10 cellular contexts compared by ENCODE assay signal in genomic region chr11:111733009-111733408, GRCh38. TPM values are rescaled to one million over a fixed set of nuclear protein-coding genes. Genes with fewer than 3 reads are reported as not detected.
A peak's percentile ranks its signal among the peaks of the same experiment; 100 is the strongest.
DNase-seq lines count a peak whose midpoint lies in the region; ATAC-seq and TF ChIP-seq lines count a peak whose summit lies in the region.
"Had no signal": no experiment of that assay in that cellular context is flagged by ENCODE, and none has a peak within 500 bp of the region (broad histone marks: within the 10 kb centered on the region; RNA-seq: fewer than 3 reads in every experiment).

No MANE protein-coding gene starts in this region.

- H3K36me3 ChIP-seq in ACC112 (ENCODE audit: insufficient read depth, low read length) = no peaks in the 10 kb centered on the region
- H3K36me3 ChIP-seq: BE2C had no signal

- peaks cover 6% of the 10 kb centered on the region for H3K36me3 Mint-ChIP-seq in osteocyte (ENCODE audit: unreplicated experiment)

- H3K4me1 ChIP-seq in ACC112 (ENCODE audit: control insufficient read depth, insufficient read depth, low read length, unreplicated experiment) = peaks cover 62% of the 10 kb centered on the region

- H2AFZ ChIP-seq in ACC112 (ENCODE audit: low read length, unreplicated experiment) = no peak overlapping the region

- DNase-seq in fibroblast of the conjunctiva (ENCODE audit: low read depth) (peak; percentile 69), osteocyte (ENCODE audit: extremely low spot score, unreplicated experiment) (no peak), Ammon's horn (ENCODE audit: low spot score) (no peak), NCI-H1694 (lab: John Stamatoyannopoulos, UW) (no peak)
- DNase-seq: BE2C had no signal

- H3K27ac Mint-ChIP-seq in osteocyte (ENCODE audit: unreplicated experiment) = peak overlapping the region; percentile 100
- H3K27ac Mint-ChIP-seq: activated T-helper 17 cell treated with anti-CD3 and anti-CD28 coated beads, Interleukin-2, amount 50 U/mL, for 72 hours had no signal

- no peak for ATAC-seq in GM21423 (IDR thresholded peaks at IDR 0.05; ENCODE audit: unreplicated experiment)
- ATAC-seq in GM19452 (IDR thresholded peaks at IDR 0.05; ENCODE audit: unreplicated experiment) = no peak
- ATAC-seq: activated T-helper 17 cell treated with anti-CD3 and anti-CD28 coated beads, Interleukin-2, amount 50 U/mL, for 72 hours had no signal

- no peaks in the 10 kb centered on the region for H3K27me3 ChIP-seq in ACC112 (ENCODE audit: insufficient read depth, low read length)
- H3K27me3 ChIP-seq: BE2C had no signal

- no peaks in the 10 kb centered on the region for H3K27me3 Mint-ChIP-seq in osteocyte (ENCODE audit: unreplicated experiment)
- H3K27me3 Mint-ChIP-seq: activated T-helper 17 cell treated with anti-CD3 and anti-CD28 coated beads, Interleukin-2, amount 50 U/mL, for 72 hours had no signal

- H3K27ac ChIP-seq in ACC112 (ENCODE audit: low read depth, low read length) (peak overlapping the region; percentile 98), VCaP (0 out of 2 replicates have a peak overlapping the region, but pooled peaks have one; percentile 78)

- H3K4me1 Mint-ChIP-seq in osteocyte (ENCODE audit: unreplicated experiment) = peaks cover 88% of the 10 kb centered on the region
- H3K4me1 Mint-ChIP-seq: activated T-helper 17 cell treated with anti-CD3 and anti-CD28 coated beads, Interleukin-2, amount 50 U/mL, for 72 hours had no signal

- no peak overlapping the region for H3K4me3 Mint-ChIP-seq in osteocyte (ENCODE audit: unreplicated experiment)
- H3K4me3 Mint-ChIP-seq: activated T-helper 17 cell treated with anti-CD3 and anti-CD28 coated beads, Interleukin-2, amount 50 U/mL, for 72 hours had no signal

- no peaks in the 10 kb centered on the region for H3K79me2 ChIP-seq in ACC112 (ENCODE audit: control insufficient read depth, insufficient read depth, low read length, unreplicated experiment)

- no peak for TF ChIP-seq CTCF in VCaP (conservative IDR thresholded peaks at IDR 0.05)
- TF ChIP-seq CTCF in osteocyte (IDR thresholded peaks at IDR 0.05) = no peak

- no peak overlapping the region for H3K4me3 ChIP-seq in ACC112 (ENCODE audit: low read depth, low read length)

- H3K9me3 Mint-ChIP-seq in osteocyte (ENCODE audit: unreplicated experiment) = no peaks in the 10 kb centered on the region
- H3K9me3 Mint-ChIP-seq: activated T-helper 17 cell treated with anti-CD3 and anti-CD28 coated beads, Interleukin-2, amount 50 U/mL, for 72 hours had no signal

RNA-seq across cellular contexts. Expression of gene PPP2R1B, which starts 33.2 kb away (rescaled TPM):
- total RNA-seq in osteocyte = 25.2 and 26.0 TPM in 2 replicates
